In the genomic region with DNA sequence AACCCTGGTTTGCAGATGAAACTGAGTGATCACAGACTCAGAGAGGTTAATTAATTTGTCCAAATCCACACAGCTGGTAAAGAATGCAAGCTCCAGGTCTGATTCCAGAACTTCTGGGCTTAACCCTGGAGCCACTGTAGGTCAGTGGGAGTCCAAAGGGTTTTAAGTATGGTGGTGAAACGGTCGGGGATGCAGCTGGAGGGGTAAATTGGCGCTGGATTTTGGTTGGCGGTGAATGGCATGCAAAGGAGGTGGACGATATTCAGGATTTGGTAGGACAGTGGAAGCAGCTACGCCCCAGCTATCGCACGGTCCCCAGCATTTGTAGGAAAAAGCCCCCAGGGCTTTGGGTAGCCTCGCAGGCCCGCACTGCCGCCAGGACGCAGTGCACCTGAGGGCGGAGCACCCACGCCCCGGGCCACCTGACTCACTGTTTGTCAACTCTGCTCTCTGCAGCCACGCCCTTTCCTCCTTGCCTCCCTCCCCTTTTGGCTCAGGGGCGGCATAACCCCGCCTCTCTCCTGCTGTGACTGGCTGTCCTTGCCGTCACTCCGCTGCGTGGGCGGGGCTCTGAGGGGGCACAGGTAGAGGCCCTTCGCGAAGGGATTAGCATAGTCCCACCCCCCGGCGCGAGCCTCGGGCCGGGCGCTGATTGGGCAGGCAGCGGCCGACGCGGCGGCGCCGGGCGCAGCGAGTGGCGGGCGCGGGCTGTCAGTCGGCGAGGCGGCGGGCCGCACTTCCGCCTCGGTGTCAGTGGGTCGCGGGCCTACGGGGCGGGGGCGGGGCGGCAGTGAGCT, we compare ENCODE assay signal across 1 cellular context.
TF ChIP-seq lines count a peak whose summit lies in the region.

Gene OSBPL2, plus strand, starts transcription at position 750 of the 797 bp plus-strand sequence. CDS start 17,664 bp downstream, outside the sequence.

TF ChIP-seq in HEK293, 187 proteins besides CTCF, POLR2A, EP300 and RAD21 (continued from another document and continues in another):
- TF ChIP-seq, protein P1, sequence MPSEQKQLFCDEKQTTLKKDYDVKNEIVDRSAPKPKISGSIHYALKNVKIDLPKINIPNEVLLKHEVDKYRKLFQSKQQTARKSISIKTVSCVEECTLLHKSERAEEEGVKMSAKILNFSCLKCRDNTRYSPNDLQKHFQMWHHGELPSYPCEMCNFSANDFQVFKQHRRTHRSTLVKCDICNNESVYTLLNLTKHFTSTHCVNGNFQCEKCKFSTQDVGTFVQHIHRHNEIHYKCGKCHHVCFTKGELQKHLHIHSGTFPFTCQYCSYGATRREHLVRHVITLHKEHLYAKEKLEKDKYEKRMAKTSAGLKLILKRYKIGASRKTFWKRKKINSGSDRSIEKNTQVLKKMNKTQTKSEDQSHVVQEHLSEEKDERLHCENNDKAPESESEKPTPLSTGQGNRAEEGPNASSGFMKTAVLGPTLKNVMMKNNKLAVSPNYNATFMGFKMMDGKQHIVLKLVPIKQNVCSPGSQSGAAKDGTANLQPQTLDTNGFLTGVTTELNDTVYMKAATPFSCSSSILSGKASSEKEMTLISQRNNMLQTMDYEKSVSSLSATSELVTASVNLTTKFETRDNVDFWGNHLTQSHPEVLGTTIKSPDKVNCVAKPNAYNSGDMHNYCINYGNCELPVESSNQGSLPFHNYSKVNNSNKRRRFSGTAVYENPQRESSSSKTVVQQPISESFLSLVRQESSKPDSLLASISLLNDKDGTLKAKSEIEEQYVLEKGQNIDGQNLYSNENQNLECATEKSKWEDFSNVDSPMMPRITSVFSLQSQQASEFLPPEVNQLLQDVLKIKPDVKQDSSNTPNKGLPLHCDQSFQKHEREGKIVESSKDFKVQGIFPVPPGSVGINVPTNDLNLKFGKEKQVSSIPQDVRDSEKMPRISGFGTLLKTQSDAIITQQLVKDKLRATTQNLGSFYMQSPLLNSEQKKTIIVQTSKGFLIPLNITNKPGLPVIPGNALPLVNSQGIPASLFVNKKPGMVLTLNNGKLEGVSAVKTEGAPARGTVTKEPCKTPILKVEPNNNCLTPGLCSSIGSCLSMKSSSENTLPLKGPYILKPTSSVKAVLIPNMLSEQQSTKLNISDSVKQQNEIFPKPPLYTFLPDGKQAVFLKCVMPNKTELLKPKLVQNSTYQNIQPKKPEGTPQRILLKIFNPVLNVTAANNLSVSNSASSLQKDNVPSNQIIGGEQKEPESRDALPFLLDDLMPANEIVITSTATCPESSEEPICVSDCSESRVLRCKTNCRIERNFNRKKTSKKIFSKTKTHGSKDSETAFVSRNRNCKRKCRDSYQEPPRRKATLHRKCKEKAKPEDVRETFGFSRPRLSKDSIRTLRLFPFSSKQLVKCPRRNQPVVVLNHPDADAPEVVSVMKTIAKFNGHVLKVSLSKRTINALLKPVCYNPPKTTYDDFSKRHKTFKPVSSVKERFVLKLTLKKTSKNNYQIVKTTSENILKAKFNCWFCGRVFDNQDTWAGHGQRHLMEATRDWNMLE (tag by site-specific recombination; conservative IDR thresholded peaks at IDR 0.05; ENCODE audit: low read depth): no peak
- no peak for TF ChIP-seq ZNF629 (tag by site-specific recombination; IDR thresholded peaks at IDR 0.05)
- no peak for TF ChIP-seq ZNF473 (tag by site-specific recombination; IDR thresholded peaks at IDR 0.05)
- no peak for TF ChIP-seq ZNF501 (tag by site-specific recombination; IDR thresholded peaks at IDR 0.05)
- TF ChIP-seq ZNF23 (tag by site-specific recombination; IDR thresholded peaks at IDR 0.05; ENCODE audit: borderline replicate concordance): no peak
- no peak for TF ChIP-seq ZNF426 (tag by site-specific recombination; IDR thresholded peaks at IDR 0.05)
- no peak for TF ChIP-seq ZNF514 (tag by site-specific recombination; IDR thresholded peaks at IDR 0.05)
- TF ChIP-seq AEBP2 (tag by site-specific recombination; IDR thresholded peaks at IDR 0.05; ENCODE audit: borderline replicate concordance): no peak
- peak; percentile 91 for TF ChIP-seq ZXDB (tag by site-specific recombination; IDR thresholded peaks at IDR 0.05)
- no peak for TF ChIP-seq ZNF48 (tag by site-specific recombination; IDR thresholded peaks at IDR 0.05)
- TF ChIP-seq ZNF544 (tag by site-specific recombination; IDR thresholded peaks at IDR 0.05): no peak
- TF ChIP-seq ZNF223 (tag by site-specific recombination; IDR thresholded peaks at IDR 0.05): no peak
- TF ChIP-seq ZFP69B (tag by site-specific recombination; IDR thresholded peaks at IDR 0.05): no peak
- no peak for TF ChIP-seq ZSCAN23 (tag by site-specific recombination; IDR thresholded peaks at IDR 0.05)
- TF ChIP-seq ZIC2 (tag by site-specific recombination; IDR thresholded peaks at IDR 0.05): peak; percentile 7; the same call in 1 of the 2 replicates
- TF ChIP-seq ZNF580 (tag by site-specific recombination; IDR thresholded peaks at IDR 0.05): no peak
- TF ChIP-seq KLF1 (tag by site-specific recombination; IDR thresholded peaks at IDR 0.05): peak; percentile 98
- no peak for TF ChIP-seq SALL2 (tag by site-specific recombination; IDR thresholded peaks at IDR 0.05; ENCODE audit: borderline replicate concordance)
- no peak for TF ChIP-seq ZNF792 (tag by site-specific recombination; IDR thresholded peaks at IDR 0.05)
- TF ChIP-seq, protein P2, sequence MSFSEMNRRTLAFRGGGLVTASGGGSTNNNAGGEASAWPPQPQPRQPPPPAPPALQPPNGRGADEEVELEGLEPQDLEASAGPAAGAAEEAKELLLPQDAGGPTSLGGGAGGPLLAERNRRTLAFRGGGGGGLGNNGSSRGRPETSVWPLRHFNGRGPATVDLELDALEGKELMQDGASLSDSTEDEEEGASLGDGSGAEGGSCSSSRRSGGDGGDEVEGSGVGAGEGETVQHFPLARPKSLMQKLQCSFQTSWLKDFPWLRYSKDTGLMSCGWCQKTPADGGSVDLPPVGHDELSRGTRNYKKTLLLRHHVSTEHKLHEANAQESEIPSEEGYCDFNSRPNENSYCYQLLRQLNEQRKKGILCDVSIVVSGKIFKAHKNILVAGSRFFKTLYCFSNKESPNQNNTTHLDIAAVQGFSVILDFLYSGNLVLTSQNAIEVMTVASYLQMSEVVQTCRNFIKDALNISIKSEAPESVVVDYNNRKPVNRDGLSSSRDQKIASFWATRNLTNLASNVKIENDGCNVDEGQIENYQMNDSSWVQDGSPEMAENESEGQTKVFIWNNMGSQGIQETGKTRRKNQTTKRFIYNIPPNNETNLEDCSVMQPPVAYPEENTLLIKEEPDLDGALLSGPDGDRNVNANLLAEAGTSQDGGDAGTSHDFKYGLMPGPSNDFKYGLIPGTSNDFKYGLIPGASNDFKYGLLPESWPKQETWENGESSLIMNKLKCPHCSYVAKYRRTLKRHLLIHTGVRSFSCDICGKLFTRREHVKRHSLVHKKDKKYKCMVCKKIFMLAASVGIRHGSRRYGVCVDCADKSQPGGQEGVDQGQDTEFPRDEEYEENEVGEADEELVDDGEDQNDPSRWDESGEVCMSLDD (tag by site-specific recombination; IDR thresholded peaks at IDR 0.05): peak; percentile 22; the same call in 1 of the 2 replicates
- no peak for TF ChIP-seq PRDM6 (tag by site-specific recombination; IDR thresholded peaks at IDR 0.05)
- TF ChIP-seq ZNF16 (tag by site-specific recombination; IDR thresholded peaks at IDR 0.05; ENCODE audit: low read depth): no peak
- no peak for TF ChIP-seq MEIS1 (CRISPR knock-in tag; IDR thresholded peaks at IDR 0.05; ENCODE audit: borderline replicate concordance)
- TF ChIP-seq SP3 (tag by site-specific recombination; IDR thresholded peaks at IDR 0.05): peak; percentile 98
- TF ChIP-seq SETDB1 (IDR thresholded peaks at IDR 0.05; ENCODE audit: insufficient read length, low read length): no peak
- no peak for TF ChIP-seq ZNF596 (tag by site-specific recombination; IDR thresholded peaks at IDR 0.05)
- TF ChIP-seq, protein P3, sequence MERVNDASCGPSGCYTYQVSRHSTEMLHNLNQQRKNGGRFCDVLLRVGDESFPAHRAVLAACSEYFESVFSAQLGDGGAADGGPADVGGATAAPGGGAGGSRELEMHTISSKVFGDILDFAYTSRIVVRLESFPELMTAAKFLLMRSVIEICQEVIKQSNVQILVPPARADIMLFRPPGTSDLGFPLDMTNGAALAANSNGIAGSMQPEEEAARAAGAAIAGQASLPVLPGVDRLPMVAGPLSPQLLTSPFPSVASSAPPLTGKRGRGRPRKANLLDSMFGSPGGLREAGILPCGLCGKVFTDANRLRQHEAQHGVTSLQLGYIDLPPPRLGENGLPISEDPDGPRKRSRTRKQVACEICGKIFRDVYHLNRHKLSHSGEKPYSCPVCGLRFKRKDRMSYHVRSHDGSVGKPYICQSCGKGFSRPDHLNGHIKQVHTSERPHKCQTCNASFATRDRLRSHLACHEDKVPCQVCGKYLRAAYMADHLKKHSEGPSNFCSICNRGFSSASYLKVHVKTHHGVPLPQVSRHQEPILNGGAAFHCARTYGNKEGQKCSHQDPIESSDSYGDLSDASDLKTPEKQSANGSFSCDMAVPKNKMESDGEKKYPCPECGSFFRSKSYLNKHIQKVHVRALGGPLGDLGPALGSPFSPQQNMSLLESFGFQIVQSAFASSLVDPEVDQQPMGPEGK (tag by site-specific recombination; IDR thresholded peaks at IDR 0.05): no peak
- TF ChIP-seq, protein P4, sequence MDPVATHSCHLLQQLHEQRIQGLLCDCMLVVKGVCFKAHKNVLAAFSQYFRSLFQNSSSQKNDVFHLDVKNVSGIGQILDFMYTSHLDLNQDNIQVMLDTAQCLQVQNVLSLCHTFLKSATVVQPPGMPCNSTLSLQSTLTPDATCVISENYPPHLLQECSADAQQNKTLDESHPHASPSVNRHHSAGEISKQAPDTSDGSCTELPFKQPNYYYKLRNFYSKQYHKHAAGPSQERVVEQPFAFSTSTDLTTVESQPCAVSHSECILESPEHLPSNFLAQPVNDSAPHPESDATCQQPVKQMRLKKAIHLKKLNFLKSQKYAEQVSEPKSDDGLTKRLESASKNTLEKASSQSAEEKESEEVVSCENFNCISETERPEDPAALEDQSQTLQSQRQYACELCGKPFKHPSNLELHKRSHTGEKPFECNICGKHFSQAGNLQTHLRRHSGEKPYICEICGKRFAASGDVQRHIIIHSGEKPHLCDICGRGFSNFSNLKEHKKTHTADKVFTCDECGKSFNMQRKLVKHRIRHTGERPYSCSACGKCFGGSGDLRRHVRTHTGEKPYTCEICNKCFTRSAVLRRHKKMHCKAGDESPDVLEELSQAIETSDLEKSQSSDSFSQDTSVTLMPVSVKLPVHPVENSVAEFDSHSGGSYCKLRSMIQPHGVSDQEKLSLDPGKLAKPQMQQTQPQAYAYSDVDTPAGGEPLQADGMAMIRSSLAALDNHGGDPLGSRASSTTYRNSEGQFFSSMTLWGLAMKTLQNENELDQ (tag by site-specific recombination; IDR thresholded peaks at IDR 0.05; ENCODE audit: low read depth): no peak
- TF ChIP-seq ZNF133 (tag by site-specific recombination; IDR thresholded peaks at IDR 0.05): no peak
- TF ChIP-seq, protein P5, sequence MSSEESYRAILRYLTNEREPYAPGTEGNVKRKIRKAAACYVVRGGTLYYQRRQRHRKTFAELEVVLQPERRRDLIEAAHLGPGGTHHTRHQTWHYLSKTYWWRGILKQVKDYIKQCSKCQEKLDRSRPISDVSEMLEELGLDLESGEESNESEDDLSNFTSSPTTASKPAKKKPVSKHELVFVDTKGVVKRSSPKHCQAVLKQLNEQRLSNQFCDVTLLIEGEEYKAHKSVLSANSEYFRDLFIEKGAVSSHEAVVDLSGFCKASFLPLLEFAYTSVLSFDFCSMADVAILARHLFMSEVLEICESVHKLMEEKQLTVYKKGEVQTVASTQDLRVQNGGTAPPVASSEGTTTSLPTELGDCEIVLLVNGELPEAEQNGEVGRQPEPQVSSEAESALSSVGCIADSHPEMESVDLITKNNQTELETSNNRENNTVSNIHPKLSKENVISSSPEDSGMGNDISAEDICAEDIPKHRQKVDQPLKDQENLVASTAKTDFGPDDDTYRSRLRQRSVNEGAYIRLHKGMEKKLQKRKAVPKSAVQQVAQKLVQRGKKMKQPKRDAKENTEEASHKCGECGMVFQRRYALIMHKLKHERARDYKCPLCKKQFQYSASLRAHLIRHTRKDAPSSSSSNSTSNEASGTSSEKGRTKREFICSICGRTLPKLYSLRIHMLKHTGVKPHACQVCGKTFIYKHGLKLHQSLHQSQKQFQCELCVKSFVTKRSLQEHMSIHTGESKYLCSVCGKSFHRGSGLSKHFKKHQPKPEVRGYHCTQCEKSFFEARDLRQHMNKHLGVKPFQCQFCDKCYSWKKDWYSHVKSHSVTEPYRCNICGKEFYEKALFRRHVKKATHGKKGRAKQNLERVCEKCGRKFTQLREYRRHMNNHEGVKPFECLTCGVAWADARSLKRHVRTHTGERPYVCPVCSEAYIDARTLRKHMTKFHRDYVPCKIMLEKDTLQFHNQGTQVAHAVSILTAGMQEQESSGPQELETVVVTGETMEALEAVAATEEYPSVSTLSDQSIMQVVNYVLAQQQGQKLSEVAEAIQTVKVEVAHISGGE (tag by site-specific recombination; conservative IDR thresholded peaks at IDR 0.05; ENCODE audit: low read depth): no peak
- TF ChIP-seq ZNF561 (tag by site-specific recombination; IDR thresholded peaks at IDR 0.05; ENCODE audit: borderline replicate concordance): no peak
- no peak for TF ChIP-seq ZNF585B (tag by site-specific recombination; IDR thresholded peaks at IDR 0.05)
- TF ChIP-seq ZNF132 (tag by site-specific recombination; IDR thresholded peaks at IDR 0.05; ENCODE audit: borderline replicate concordance): no peak
- peak; percentile 96 for TF ChIP-seq KLF9 (tag by site-specific recombination; IDR thresholded peaks at IDR 0.05; ENCODE audit: low read depth)
